16 cellular contexts compared by ENCODE assay signal in the genomic region with DNA sequence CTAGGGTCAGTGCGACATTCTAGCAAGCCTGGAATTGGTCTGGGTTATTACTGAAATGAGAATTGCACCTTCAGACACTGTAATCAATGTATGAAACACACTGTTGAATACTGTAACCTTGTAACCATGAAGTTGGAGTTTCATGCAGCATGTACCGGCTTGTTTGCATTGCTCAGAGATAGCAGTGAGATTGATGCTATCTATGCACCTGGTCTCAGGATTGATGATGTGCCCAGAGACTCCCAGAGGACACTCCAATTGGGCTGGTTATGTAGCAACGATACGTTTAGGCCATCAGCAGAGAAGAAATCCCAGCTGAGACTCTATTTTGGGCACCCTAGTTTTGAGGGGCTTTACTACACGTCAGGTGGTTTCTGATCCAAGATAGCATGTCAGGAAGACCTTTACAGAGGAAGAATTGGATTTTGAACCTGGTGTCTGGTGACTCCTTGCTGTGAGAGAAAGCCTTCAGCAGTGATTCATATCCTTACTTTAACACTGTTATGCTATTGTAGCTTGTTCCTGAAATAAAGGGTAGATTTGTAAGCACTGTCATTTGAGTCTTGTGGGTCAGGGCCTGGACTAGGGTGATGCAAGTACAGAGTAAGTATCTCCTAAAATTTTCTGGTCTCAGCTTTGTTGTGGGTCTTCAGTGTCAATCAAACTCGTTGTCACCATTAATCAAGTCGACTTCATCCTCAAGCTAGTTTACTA.
DNase-seq lines count a peak whose midpoint lies in the region; ATAC-seq and TF ChIP-seq lines count a peak whose summit lies in the region.
"Had no signal": no experiment of that assay in that cellular context is flagged by ENCODE, and none has a peak within 500 bp of the region (broad histone marks: within the 10 kb centered on the region; RNA-seq: fewer than 3 reads in every experiment).

No MANE protein-coding gene starts in this region.

- WGBS in prostate gland = 63% methylated on average over 7 of the region's 7 CpGs

- no peaks in the 10 kb centered on the region for H3K9me3 ChIP-seq in prostate gland
- H3K9me3 ChIP-seq: ovary had no signal

- H3K4me3 ChIP-seq in prostate gland = no peak overlapping the region
- H3K4me3 ChIP-seq: ovary had no signal

- H3K4me1 ChIP-seq in prostate gland (replicated peaks) = no peaks in the 10 kb centered on the region

- DNase-seq in NCI-H2171 treated with DMSO at 0.1 percent for 48 hours (lab: John Stamatoyannopoulos, UW) = peak; percentile 19
- DNase-seq in NCI-H2171 (lab: John Stamatoyannopoulos, UW) = no peak
- peak; percentile 80 to 85 for DNase-seq in NCI-H1930 (lab: John Stamatoyannopoulos, UW)
- DNase-seq in dermis blood vessel endothelial cell = peak; percentile 8
- DNase-seq in prostate gland (ENCODE audit: low spot score) = peak; percentile 24
- no peak for DNase-seq in retina
- no peak for DNase-seq in kidney glomerular epithelial cell (lab: John Stamatoyannopoulos, UW)
- DNase-seq: ACHN; activated CD4-positive, alpha-beta T cell treated with anti-CD3 and anti-CD28 coated beads, Interleukin-2, amount 10 ng/mL, durations not matched to agents 24 days and 14 days; activated effector memory CD4-positive, alpha-beta T cell treated with Interleukin-2 at 50 U/mL for 16 hours; KG1; left ventricle myocardium superior; NCI-H446 treated with DMSO at 0.1 percent for 48 hours; ovary; stimulated activated CD4-positive, alpha-beta T cell treated with anti-CD3 and anti-CD28 coated beads, Interleukin-4, amount 100 ng/mL, for 4 hours had no signal

- no peak for TF ChIP-seq POLR2A in prostate gland (IDR thresholded peaks at IDR 0.05)

- TF ChIP-seq CTCF in prostate gland (IDR thresholded peaks at IDR 0.05) = no peak

- intact Hi-C loops in prostate gland (cut with DNase I) = no loop called here

- no peaks in the 10 kb centered on the region for H3K27me3 ChIP-seq in prostate gland (replicated peaks; ENCODE audit: insufficient read depth)
- H3K27me3 ChIP-seq: ovary had no signal

- H3K27ac ChIP-seq in prostate gland = no peak overlapping the region
- H3K27ac ChIP-seq: ovary had no signal

- no peak for ATAC-seq in HG02623 (IDR thresholded peaks at IDR 0.05; ENCODE audit: unreplicated experiment)
- ATAC-seq: left ventricle myocardium superior had no signal

- no peaks in the 10 kb centered on the region for H3K36me3 ChIP-seq in prostate gland
- H3K36me3 ChIP-seq: ovary had no signal

Comparison
In these comparisons a context has a peak if more than half of its experiments do, and no peak if none do; other contexts are left out.
1. DNase-seq: peak in NCI-H2171 treated with DMSO at 0.1 percent for 48 hours (single experiment), NCI-H1930 (2 of 2), dermis blood vessel endothelial cell (single experiment) and prostate gland (single experiment); none in NCI-H2171 (single experiment), retina (single experiment) and kidney glomerular epithelial cell (single experiment).